19 cellular contexts compared by ENCODE assay signal in the genomic region with DNA sequence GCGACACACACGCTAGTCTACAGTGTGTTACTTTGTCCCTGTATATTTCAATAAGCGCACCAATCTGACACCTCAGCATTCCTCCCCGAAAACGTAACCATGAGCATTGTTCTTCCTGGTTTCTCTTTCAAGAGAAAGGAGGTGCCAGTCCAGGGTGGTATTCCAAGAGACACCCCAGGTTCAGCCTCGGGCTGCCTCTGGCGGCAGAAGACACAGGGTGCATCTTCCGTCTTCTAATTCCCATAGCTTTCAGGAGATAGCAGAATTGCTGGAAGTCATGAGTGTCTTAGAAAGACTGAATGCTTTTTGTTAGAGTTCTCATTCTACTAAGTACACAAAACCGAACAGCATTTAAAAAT. TPM values are rescaled to one million over a fixed set of nuclear protein-coding genes. Genes with fewer than 3 reads are reported as not detected.
DNase-seq lines count a peak whose midpoint lies in the region; ATAC-seq, FAIRE-seq and TF ChIP-seq lines count a peak whose summit lies in the region.
"Had no signal": no experiment of that assay in that cellular context is flagged by ENCODE, and none has a peak within 500 bp of the region (broad histone marks: within the 10 kb centered on the region; RNA-seq: fewer than 3 reads in every experiment).

No MANE protein-coding gene starts in this region.

- 45% methylated on average over 9 of the region's 9 CpGs; no CpG with 5 or more reads in 1 of the 2 experiments for WGBS in H1 (ENCODE audit: extremely low coverage in 1 of 2, insufficient coverage in 1 of 2, insufficient read length in 1 of 2, insufficient replicate concordance in 2 of 2, low coverage in 1 of 2, low lambda C conversion rate in 2 of 2, missing lambda C conversion rate in 1 of 2), 2 experiments

- no peak overlapping the region for H2BK20ac ChIP-seq in H1 (ENCODE audit: low read length)

- peak; percentile 37 to 51; a peak in 3 of 4 replicates for TF ChIP-seq RAD21 in H1 (IDR thresholded peaks at IDR 0.05 in 1 of 2, conservative IDR thresholded peaks at IDR 0.05 in 1 of 2; ENCODE audit: low read depth in 2 of 2, low read length in 2 of 2)

- no peaks in the 10 kb centered on the region for H3K79me2 ChIP-seq in H1 (ENCODE audit: control insufficient read depth in 1 of 2, insufficient read depth in 2 of 2, low read length in 2 of 2)

- peak overlapping the region; percentile 86 for H2AFZ ChIP-seq in H1 (ENCODE audit: low read length)

- H4K91ac ChIP-seq in H1 (replicated peaks; ENCODE audit: insufficient read length, low read length): peak overlapping the region; percentile 50

- H2BK12ac ChIP-seq in H1 (ENCODE audit: low read depth, low read length): peak overlapping the region; percentile 52; the same call in 1 of the 2 replicates

- no peaks in the 10 kb centered on the region for H3K36me3 ChIP-seq in H1 (ENCODE audit: control insufficient read depth in 2 of 4, insufficient read depth in 4 of 4, low read length in 3 of 4)
- H3K36me3 ChIP-seq: esophagus muscularis mucosa, left lung had no signal

- no peak overlapping the region for H3K56ac ChIP-seq in H1 (replicated peaks; ENCODE audit: insufficient read length, low read depth, low read length)

- no peak for TF ChIP-seq EP300 in H1 (IDR thresholded peaks at IDR 0.05; ENCODE audit: borderline replicate concordance in 1 of 2, low read depth in 2 of 2, low read length in 2 of 2)

- POLR2A ChIA-PET in H1 (lab: Charles Lee; ENCODE audit: partially characterized antibody): interaction anchor here (0.9 to 2.8 kb wide), 12 partner anchors 9 to 309 kb away, joined by 3 to 31 read pairs (median 4); a partner anchor contains a TSS

- H2AK5ac ChIP-seq in H1 (ENCODE audit: low read depth, low read length): no peak overlapping the region

- no peak overlapping the region for H3K23ac ChIP-seq in H1 (ENCODE audit: insufficient read length)

- H3K27me3 ChIP-seq in H1 (replicated peaks in 1 of 4; ENCODE audit: control insufficient read depth in 3 of 4, extremely low read depth in 1 of 4, insufficient read depth in 3 of 4, low read length in 3 of 4): no peaks in the 10 kb centered on the region

- H2BK15ac ChIP-seq in H1 (ENCODE audit: low read length): 0 out of 2 replicates have a peak overlapping the region, but pooled peaks have one; percentile 76

- TF ChIP-seq CTCF in H1 (IDR thresholded peaks at IDR 0.05; ENCODE audit: control extremely low read depth in 1 of 3, insufficient read depth in 1 of 3, low read depth in 1 of 3, low read length in 3 of 3): peak; percentile 35 to 48 (median 38); a peak in 3 of 4 replicates

- TF ChIP-seq POLR2A in H1 (IDR thresholded peaks at IDR 0.05; ENCODE audit: control extremely low read depth in 1 of 2, low read depth in 2 of 2, low read length in 2 of 2): no peak

- peaks cover 10 to 32% (median 16%) of the 10 kb centered on the region in 4 experiments for H3K4me1 ChIP-seq in H1 (replicated peaks in 1 of 4; ENCODE audit: control insufficient read depth in 3 of 4, insufficient read depth in 4 of 4, low read length in 3 of 4)
- H3K4me1 ChIP-seq: left lung had no signal

- CTCF ChIA-PET in H1 (lab: Charles Lee; ENCODE audit: partially characterized antibody): interaction anchor here (0.8 to 4.8 kb wide), 26 partner anchors 11 to 307 kb away, joined by 3 to 44 read pairs (median 8); no protein-coding TSS in a partner anchor

- H3K18ac ChIP-seq in H1 (ENCODE audit: extremely low read depth, low read length): peak overlapping the region; percentile 92; the same call in 1 of the 2 replicates

- FAIRE-seq in H1 (lab: Jason Lieb, UNC): no peak
- FAIRE-seq: A204.1 had no signal

- no peaks in the 10 kb centered on the region for H3K9me3 ChIP-seq in H1 (ENCODE audit: insufficient read depth in 2 of 2, low read depth in 1 of 2, low read length in 1 of 2)
- H3K9me3 ChIP-seq: esophagus muscularis mucosa, left lung had no signal

- H4K20me1 ChIP-seq in H1 (replicated peaks in 1 of 2; ENCODE audit: control insufficient read depth in 1 of 2, insufficient read depth in 2 of 2, low read length in 2 of 2): no peaks in the 10 kb centered on the region

- H3K14ac ChIP-seq in H1 (ENCODE audit: insufficient read length): no peak overlapping the region

- peak overlapping the region; percentile 35 for H2BK120ac ChIP-seq in H1 (replicated peaks; ENCODE audit: low read depth, low read length)

- H3K4me3 ChIP-seq in H1 (ENCODE audit: extremely low read depth in 1 of 4, insufficient read depth in 2 of 4, low read depth in 3 of 4, low read length in 4 of 4): peak overlapping the region; percentile 11 to 53 (median 27); a peak in 7 of 8 replicates
- H3K4me3 ChIP-seq: esophagus muscularis mucosa, left lung had no signal

- H3K4me2 ChIP-seq in H1 (ENCODE audit: insufficient read depth in 1 of 2, low read depth in 2 of 2, low read length in 2 of 2): peak overlapping the region; percentile 70 to 76

- no peak for ATAC-seq in GM19452 (IDR thresholded peaks at IDR 0.05; ENCODE audit: unreplicated experiment)
- ATAC-seq: left lung; stimulated activated naive B cell treated with anti-CD40 and anti-IgM and Interleukin-4, amounts not matched to agents 10 μg/mL and 1 μg/mL and 100 μg/mL, for 72 hours had no signal

- no peak overlapping the region; the same call in 1 of the 2 replicates for H2BK5ac ChIP-seq in H1 (ENCODE audit: low read depth, low read length)

- DNase-seq in NCI-H82 (lab: John Stamatoyannopoulos, UW) (peak; percentile 61), NCI-H82 treated with DMSO at 0.1 percent for 48 hours (lab: John Stamatoyannopoulos, UW; ENCODE audit: unreplicated experiment) (no peak), H1 (ENCODE audit: low read depth in 1 of 2, low spot score in 2 of 2) (no peak), kidney tubule cell (ENCODE audit: low spot score) (peak; percentile 2), activated T-cell treated with anti-CD3 and anti-CD28 coated beads for 4 hours (no peak), NCI-H748 (lab: John Stamatoyannopoulos, UW; ENCODE audit: unreplicated experiment) (no peak)
- DNase-seq in effector CD4-positive, alpha-beta T cell: no peak
- DNase-seq: activated CD4-positive, CD25-positive, alpha-beta regulatory T cell; DND-41; left lung; NCI-H1105; stimulated activated CD4-positive, alpha-beta T cell treated with anti-CD3 and anti-CD28 coated beads, Interleukin-12 subunit alpha, Interleukin-12 subunit beta, amount 100 ng/mL, for 4 hours; stimulated activated naive B cell treated with anti-CD40 and anti-IgM and Interleukin-4, amounts not matched to agents 10 μg/mL and 1 μg/mL and 100 μg/mL, for 72 hours had no signal

- H3K9ac ChIP-seq in H1 (replicated peaks in 1 of 4; ENCODE audit: extremely low read depth in 1 of 4, low read depth in 3 of 4, low read length in 3 of 4): 0 out of 7 replicates have a peak overlapping the region, but pooled peaks of 1 of the 4 experiments have one; percentile 23

- H3K4ac ChIP-seq in H1 (replicated peaks; ENCODE audit: insufficient read length, low read depth, low read length): no peak overlapping the region

- H3K27ac ChIP-seq in H1 (ENCODE audit: low read depth, low read length): 0 out of 2 replicates have a peak overlapping the region, but pooled peaks have one; percentile 31
- H3K27ac ChIP-seq: left lung had no signal

- peaks cover 2% of the 10 kb centered on the region for H3K23me2 ChIP-seq in H1 (ENCODE audit: low read depth, low read length)

- H3K79me1 ChIP-seq in H1 (ENCODE audit: low read depth, low read length): no peaks in the 10 kb centered on the region

- H4K5ac ChIP-seq in H1 (ENCODE audit: insufficient read length, low read depth, low read length): no peak overlapping the region

- no peak overlapping the region for H4K8ac ChIP-seq in H1 (ENCODE audit: extremely low read depth, insufficient read depth, low read length)

TF ChIP-seq in H1, 55 proteins besides CTCF, POLR2A, EP300 and RAD21:
- TF ChIP-seq RFX5 (IDR thresholded peaks at IDR 0.05; ENCODE audit: borderline replicate concordance, low read depth, low read length) (no peak), SUZ12 (IDR thresholded peaks at IDR 0.05; ENCODE audit: low read length) (no peak), KDM1A (IDR thresholded peaks at IDR 0.05; ENCODE audit: borderline replicate concordance, low read length) (no peak), BRCA1 (IDR thresholded peaks at IDR 0.05; ENCODE audit: low read depth, low read length) (no peak), CTBP2 (IDR thresholded peaks at IDR 0.05; ENCODE audit: borderline replicate concordance, insufficient read depth, insufficient read length, low read length) (no peak), TAF7 (optimal IDR thresholded peaks at IDR 0.05; ENCODE audit: borderline replicate concordance, low read depth, low read length) (no peak), CHD1 (IDR thresholded peaks at IDR 0.05; ENCODE audit: low read depth, low read length) (no peak), SIN3A (conservative IDR thresholded peaks at IDR 0.05 in 1 of 2, IDR thresholded peaks at IDR 0.05 in 1 of 2; ENCODE audit: low read depth in 1 of 2, low read length in 2 of 2) (0 out of 4 replicates have a peak, but pooled peaks of 1 of the 2 experiments have one; percentile 14)
- TF ChIP-seq, protein P1, sequence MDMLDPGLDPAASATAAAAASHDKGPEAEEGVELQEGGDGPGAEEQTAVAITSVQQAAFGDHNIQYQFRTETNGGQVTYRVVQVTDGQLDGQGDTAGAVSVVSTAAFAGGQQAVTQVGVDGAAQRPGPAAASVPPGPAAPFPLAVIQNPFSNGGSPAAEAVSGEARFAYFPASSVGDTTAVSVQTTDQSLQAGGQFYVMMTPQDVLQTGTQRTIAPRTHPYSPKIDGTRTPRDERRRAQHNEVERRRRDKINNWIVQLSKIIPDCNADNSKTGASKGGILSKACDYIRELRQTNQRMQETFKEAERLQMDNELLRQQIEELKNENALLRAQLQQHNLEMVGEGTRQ (IDR thresholded peaks at IDR 0.05; ENCODE audit: low read length): no peak

RNA-seq across cellular contexts. Expression of a gene that starts 15.9 kb away (rescaled TPM):
- 0.13 and 0.29 TPM in 2 replicates for total RNA-seq in H1 (2021; fragmentation: NEBNext Ultra II Directional; extraction: Animal tissue kit (Norgen Biotek cat#: 25700))
- polyA plus RNA-seq in H1 (2011; rRNA removed): 0.16 and 0.23 TPM in 2 replicates
- 0.18 TPM for polyA plus RNA-seq in H1 (2011; cell fraction: cytosol; rRNA removed)
- polyA plus RNA-seq in H1 (2011; cell fraction: nucleus; rRNA removed): 0.11 TPM
- 0.10 to 0.42 TPM (median 0.17 TPM) in 4 replicates for polyA plus RNA-seq in H1 (2012, experiment 1 of 2)
- polyA plus RNA-seq in H1 (2012, experiment 2 of 2): 0.04 TPM
- 0.06 TPM for polyA plus RNA-seq in H1 (2013, experiment 1 of 2)
- polyA plus RNA-seq in H1 (2013, experiment 2 of 2): 0.04 TPM
- 0.79 and 0.88 TPM in 2 replicates for polyA minus RNA-seq in H1 (2011; rRNA and poly(A)+ RNA removed)
- polyA minus RNA-seq in H1 (2011; cell fraction: cytosol; rRNA and poly(A)+ RNA removed): 0.37 TPM
- 0.60 TPM for polyA minus RNA-seq in H1 (2011; cell fraction: nucleus; rRNA and poly(A)+ RNA removed)
- total RNA-seq: Right ventricle myocardium inferior, ureter had no signal
- polyA plus RNA-seq: CD14-positive monocyte had no signal

Comparison
In these comparisons a context has a peak if more than half of its experiments do, and no peak if none do; other contexts are left out.
1. DNase-seq: peak in NCI-H82 (single experiment) and kidney tubule cell (single experiment); none in NCI-H82 treated with DMSO at 0.1 percent for 48 hours (single experiment), H1 (0 of 2), effector CD4-positive, alpha-beta T cell (single experiment), activated T-cell treated with anti-CD3 and anti-CD28 coated beads for 4 hours (single experiment) and NCI-H748 (single experiment).